In genomic region chr13:70424928-70425327, GRCh38 we compare ENCODE assay signal across 17 cellular contexts.
"Had no signal": no experiment of that assay in that cellular context is flagged by ENCODE, and none has a peak within 500 bp of the region (broad histone marks: within the 10 kb centered on the region; RNA-seq: fewer than 3 reads in every experiment).

No MANE protein-coding gene starts in this region.

- H3K36me3 Mint-ChIP-seq: activated naive CD4-positive, alpha-beta T cell treated with anti-CD3 and anti-CD28 coated beads, Interleukin-2, amount 50 U/mL, for 72 hours; brain had no signal

- H3K27ac ChIP-seq: heart right ventricle, upper lobe of left lung had no signal

- H3K27ac Mint-ChIP-seq: activated naive CD4-positive, alpha-beta T cell treated with anti-CD3 and anti-CD28 coated beads, Interleukin-2, amount 50 U/mL, for 72 hours; brain; nephron progenitor cell; stimulated activated naive CD8-positive, alpha-beta T cell treated with anti-CD3 and anti-CD28 coated beads, Interleukin-15, Interleukin-2, amounts not matched to agents 100 ng/mL and 50 ng/mL, for 24 hours had no signal

- ATAC-seq: activated naive CD4-positive, alpha-beta T cell treated with anti-CD3 and anti-CD28 coated beads, Interleukin-2, amount 50 U/mL, for 72 hours; activated T-cell treated with anti-CD3 and anti-CD28 coated beads, Interleukin-2, amount 50 U/mL, for 4 hours; heart right ventricle; left ventricle myocardium superior had no signal

- DNase-seq: activated effector memory CD4-positive, alpha-beta T cell treated with anti-CD3 and anti-CD28 coated beads, Interleukin-2, amount 50 U/mL, for 16 hours; activated T-cell treated with anti-CD3 and anti-CD28 coated beads, Interleukin-2, amount 50 U/mL, for 4 hours; amniotic stem cell; cortex of kidney; effector CD8-positive, alpha-beta T cell; heart right ventricle; kidney; left ventricle myocardium superior; mesenchymal stem cell; nephron progenitor cell; stimulated activated CD4-positive, alpha-beta T cell treated with anti-CD3 and anti-CD28 coated beads, Interleukin-15, amount 100 ng/mL, for 24 hours; stimulated activated CD4-positive, alpha-beta T cell treated with anti-CD3 and anti-CD28 coated beads, Interleukin-4, amount 100 ng/mL, for 24 hours; upper lobe of left lung had no signal

- H3K9me3 ChIP-seq: upper lobe of left lung had no signal

- H3K36me3 ChIP-seq: heart right ventricle, upper lobe of left lung had no signal

- H3K4me1 ChIP-seq: heart right ventricle, upper lobe of left lung had no signal

- H3K27me3 ChIP-seq: heart right ventricle, upper lobe of left lung had no signal

- H3K9me3 Mint-ChIP-seq: brain, nephron progenitor cell had no signal

- H3K4me1 Mint-ChIP-seq: brain; central memory CD8-positive, alpha-beta T cell; nephron progenitor cell had no signal

- H3K4me3 Mint-ChIP-seq: activated T-cell treated with anti-CD3 and anti-CD28 coated beads, Interleukin-2, amount 50 U/mL, for 4 hours; brain; central memory CD8-positive, alpha-beta T cell; nephron progenitor cell; stimulated activated naive CD8-positive, alpha-beta T cell treated with anti-CD3 and anti-CD28 coated beads, Interleukin-15, Interleukin-2, amounts not matched to agents 100 ng/mL and 50 ng/mL, for 24 hours had no signal

- H3K4me3 ChIP-seq: heart right ventricle, upper lobe of left lung had no signal

- H3K27me3 Mint-ChIP-seq: brain; central memory CD8-positive, alpha-beta T cell; stimulated activated naive CD8-positive, alpha-beta T cell treated with anti-CD3 and anti-CD28 coated beads, Interleukin-15, Interleukin-2, amounts not matched to agents 100 ng/mL and 50 ng/mL, for 24 hours had no signal
